Comparison of ENCODE assay signal across 19 cellular contexts in the genomic region with DNA sequence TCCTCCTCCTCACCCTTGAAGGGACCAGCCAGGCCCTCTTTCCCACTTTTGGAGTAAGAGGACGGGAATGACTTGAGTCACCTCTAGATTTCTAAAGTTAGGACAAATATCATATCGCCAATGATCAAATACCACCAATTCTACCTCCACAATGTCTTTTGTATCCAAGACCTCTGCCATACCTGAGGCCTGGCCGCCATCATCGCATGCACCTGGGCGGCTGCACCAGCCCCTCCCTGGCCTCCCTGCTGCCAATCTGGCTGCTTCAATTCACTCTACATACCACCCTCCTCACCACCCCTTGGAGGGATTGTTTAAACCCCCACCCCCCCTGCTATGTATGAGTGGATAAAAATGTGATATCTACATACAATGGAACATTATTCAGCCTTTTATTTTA.
A peak's percentile ranks its signal among the peaks of the same experiment; 100 is the strongest.
DNase-seq lines count a peak whose midpoint lies in the region; ATAC-seq and TF ChIP-seq lines count a peak whose summit lies in the region.
"Had no signal": no experiment of that assay in that cellular context is flagged by ENCODE, and none has a peak within 500 bp of the region (broad histone marks: within the 10 kb centered on the region; RNA-seq: fewer than 3 reads in every experiment).

No MANE protein-coding gene starts in this region.

- no peaks in the 10 kb centered on the region for H3K9me2 ChIP-seq in MM.1S (replicated peaks; ENCODE audit: insufficient read depth, low read length)

- no peaks in the 10 kb centered on the region for H3K9me3 Mint-ChIP-seq in WTC11
- H3K9me3 Mint-ChIP-seq: CD4-positive, alpha-beta T cell; CD8-positive, alpha-beta T cell had no signal

- H3F3A ChIP-seq in MM.1S (ENCODE audit: insufficient read depth, low read length), result 0 out of 2 replicates have a peak, but pooled peaks cover 11% of the 10 kb centered on the region

- CTCF ChIA-PET in HEK293 (lab: Yijun Ruan, JAX), result no interaction called here
- CTCF ChIA-PET in WTC11 (lab: Charles Lee), result interaction anchor here (0.6 to 1.4 kb wide), 3 partner anchors 19 to 1314 kb away, joined by 3 to 5 read pairs (median 3); no protein-coding TSS in a partner anchor

- H3K4me3 ChIP-seq in HEK293 (ENCODE audit: low read depth, low read length) (no peak overlapping the region), MM.1S (ENCODE audit: low read length) (no peak overlapping the region), OCI-LY3 (ENCODE audit: low read length) (peak overlapping the region; percentile 34)
- H3K4me3 ChIP-seq: A549; BLaER1 treated with 17β-estradiol and CSF1 and Interleukin-3, amounts not matched to agents 10 nM and 100 nM had no signal

- H3K4me2 ChIP-seq in MM.1S (ENCODE audit: low read depth, low read length) (peak overlapping the region; percentile 79), OCI-LY3 (ENCODE audit: low read length) (peak overlapping the region; percentile 65)
- H3K4me2 ChIP-seq: A549 had no signal

- TF ChIP-seq CTCF in HEK293 (tag by site-specific recombination; IDR thresholded peaks at IDR 0.05) (no peak), MM.1S (IDR thresholded peaks at IDR 0.05; ENCODE audit: low read length) (no peak), OCI-LY3 (IDR thresholded peaks at IDR 0.05; ENCODE audit: low read depth, low read length) (no peak), WTC11 (IDR thresholded peaks at IDR 0.05) (no peak)

- no peak overlapping the region for H3K9ac ChIP-seq in MM.1S (ENCODE audit: low read length)
- no peak overlapping the region for H3K9ac ChIP-seq in OCI-LY3 (ENCODE audit: low read length)
- H3K9ac ChIP-seq: BLaER1 treated with 17β-estradiol and CSF1 and Interleukin-3, amounts not matched to agents 10 nM and 100 nM had no signal

- no peaks in the 10 kb centered on the region for H3K79me2 ChIP-seq in MM.1S (ENCODE audit: low read length)
- no peaks in the 10 kb centered on the region for H3K79me2 ChIP-seq in OCI-LY3 (ENCODE audit: low read length)

- no peaks in the 10 kb centered on the region for H3K36me3 Mint-ChIP-seq in WTC11
- H3K36me3 Mint-ChIP-seq: CD8-positive, alpha-beta T cell had no signal

- no peak overlapping the region for H3K4me3 Mint-ChIP-seq in WTC11
- H3K4me3 Mint-ChIP-seq: CD4-positive, alpha-beta T cell; CD8-positive, alpha-beta T cell had no signal

- H3K27ac Mint-ChIP-seq in WTC11, result no peak overlapping the region
- H3K27ac Mint-ChIP-seq: B cell; CD4-positive, alpha-beta T cell; CD8-positive, alpha-beta T cell had no signal

- H3K27me3 ChIP-seq in MM.1S (replicated peaks; ENCODE audit: insufficient read depth, low read length), result no peaks in the 10 kb centered on the region
- no peaks in the 10 kb centered on the region for H3K27me3 ChIP-seq in OCI-LY3 (ENCODE audit: low read depth, low read length)
- H3K27me3 ChIP-seq: BLaER1 treated with 17β-estradiol and CSF1 and Interleukin-3, amounts not matched to agents 10 nM and 100 nM had no signal

- H3K9me3 ChIP-seq in HEK293 (ENCODE audit: control insufficient read depth, insufficient read depth, low read depth, low read length) (no peaks in the 10 kb centered on the region), MM.1S (replicated peaks; ENCODE audit: insufficient read depth, low read length) (no peaks in the 10 kb centered on the region), OCI-LY3 (ENCODE audit: insufficient read depth, low read length) (no peaks in the 10 kb centered on the region)
- H3K9me3 ChIP-seq: A549; BLaER1 treated with 17β-estradiol and CSF1 and Interleukin-3, amounts not matched to agents 10 nM and 100 nM; Caco-2 had no signal

- POLR2A ChIA-PET in HEK293 (lab: Yijun Ruan, JAX) (interaction anchor here (0.7 kb wide), 1 partner anchor 18 kb away, joined by 4 read pairs; no protein-coding TSS in a partner anchor), WTC11 (lab: Charles Lee) (no interaction called here)

- H3K4me1 ChIP-seq in HEK293 (ENCODE audit: control insufficient read depth, insufficient read depth, low read length), result no peaks in the 10 kb centered on the region
- peaks cover 41% of the 10 kb centered on the region for H3K4me1 ChIP-seq in MM.1S (ENCODE audit: low read length)
- H3K4me1 ChIP-seq in OCI-LY3 (ENCODE audit: low read length), result peaks cover 37% of the 10 kb centered on the region
- H3K4me1 ChIP-seq: A549, Caco-2 had no signal

- H3K4me1 Mint-ChIP-seq in WTC11, result peaks cover 14% of the 10 kb centered on the region

- H3K27me3 Mint-ChIP-seq in WTC11 (ENCODE audit: low read depth), result no peaks in the 10 kb centered on the region; the same call in 1 of the 2 replicates
- H3K27me3 Mint-ChIP-seq: B cell; CD4-positive, alpha-beta T cell had no signal

- DNase-seq in MM.1S, result no peak
- DNase-seq in WTC11 (ENCODE audit: low spot score), result no peak
- no peak for DNase-seq in T-helper 2 cell
- no peak for DNase-seq in stimulated activated naive CD4-positive, alpha-beta T cell (lab: John Stamatoyannopoulos, UW)
- DNase-seq: AML-193; Caco-2; Calu3; CD4-positive, alpha-beta T cell; CD8-positive, alpha-beta T cell; DMS79 treated with DMSO at 0.1 percent for 48 hours; GF-D8 had no signal

- no peak overlapping the region for H2AFZ ChIP-seq in MM.1S (ENCODE audit: low read length)
- H2AFZ ChIP-seq in OCI-LY3 (ENCODE audit: low read depth, low read length), result no peak overlapping the region

- no peaks in the 10 kb centered on the region for H3K36me3 ChIP-seq in HEK293 (ENCODE audit: control insufficient read depth in 2 of 2, insufficient read depth in 1 of 2, low read length in 2 of 2)
- no peaks in the 10 kb centered on the region for H3K36me3 ChIP-seq in MM.1S (replicated peaks; ENCODE audit: insufficient read depth, low read length)
- H3K36me3 ChIP-seq in OCI-LY3 (replicated peaks; ENCODE audit: low read depth, low read length), result no peaks in the 10 kb centered on the region
- H3K36me3 ChIP-seq: BLaER1 treated with 17β-estradiol and CSF1 and Interleukin-3, amounts not matched to agents 10 nM and 100 nM had no signal

- no peak for ATAC-seq in WTC11
- no peak for ATAC-seq in HG02970 (IDR thresholded peaks at IDR 0.05; ENCODE audit: low FRiP score, unreplicated experiment)
- ATAC-seq: A549; CD8-positive, alpha-beta T cell had no signal

- H3K27ac ChIP-seq in HEK293 (ENCODE audit: extremely low read depth, low read depth, low read length) (no peak overlapping the region), MM.1S (ENCODE audit: low read length) (peak overlapping the region; percentile 45; the same call in 1 of the 2 replicates), OCI-LY3 (ENCODE audit: low read length) (no peak overlapping the region)
- H3K27ac ChIP-seq: 22Rv1; A549; BLaER1 treated with 17β-estradiol and CSF1 and Interleukin-3, amounts not matched to agents 10 nM and 100 nM; C4-2B had no signal

- H4K20me1 ChIP-seq in MM.1S (ENCODE audit: insufficient read depth, low read length) (no peaks in the 10 kb centered on the region), OCI-LY3 (ENCODE audit: insufficient read depth, low read length) (no peaks in the 10 kb centered on the region)
- H4K20me1 ChIP-seq: BLaER1 treated with 17β-estradiol and CSF1 and Interleukin-3, amounts not matched to agents 10 nM and 100 nM had no signal

TF ChIP-seq in HEK293, 187 proteins besides CTCF, POLR2A, EP300 and RAD21:
- no peak for TF ChIP-seq MEIS1 (CRISPR knock-in tag; IDR thresholded peaks at IDR 0.05; ENCODE audit: borderline replicate concordance)
- peak; percentile 63; the same call in 1 of the 2 replicates for TF ChIP-seq ZNF133 (tag by site-specific recombination; IDR thresholded peaks at IDR 0.05)
- no peak for TF ChIP-seq ZNF214 (tag by site-specific recombination; IDR thresholded peaks at IDR 0.05; ENCODE audit: borderline replicate concordance)
- TF ChIP-seq ZNF366 (tag by site-specific recombination; conservative IDR thresholded peaks at IDR 0.05), result no peak
- TF ChIP-seq ZNF274 (IDR thresholded peaks at IDR 0.05; ENCODE audit: low read length), result no peak
- TF ChIP-seq ZNF274 (tag by site-specific recombination; IDR thresholded peaks at IDR 0.05; ENCODE audit: borderline replicate concordance), result no peak
- TF ChIP-seq ZIC2 (tag by site-specific recombination; IDR thresholded peaks at IDR 0.05), result no peak
TF ChIP-seq in HEK293: peak in this region for 1.

TF ChIP-seq in WTC11, 78 proteins besides CTCF, POLR2A, EP300 and RAD21:
- TF ChIP-seq HMGA2 (CRISPR knock-in tag; IDR thresholded peaks at IDR 0.05) (0 out of 2 replicates have a peak, but pooled peaks have one; percentile 14), ZNF138 (CRISPR knock-in tag; conservative IDR thresholded peaks at IDR 0.05) (no peak), ZNF121 (CRISPR knock-in tag; IDR thresholded peaks at IDR 0.05) (no peak)
TF ChIP-seq in WTC11: peak in this region for 1.
